ENCODE assay signal across 8 cellular contexts in the genomic region with DNA sequence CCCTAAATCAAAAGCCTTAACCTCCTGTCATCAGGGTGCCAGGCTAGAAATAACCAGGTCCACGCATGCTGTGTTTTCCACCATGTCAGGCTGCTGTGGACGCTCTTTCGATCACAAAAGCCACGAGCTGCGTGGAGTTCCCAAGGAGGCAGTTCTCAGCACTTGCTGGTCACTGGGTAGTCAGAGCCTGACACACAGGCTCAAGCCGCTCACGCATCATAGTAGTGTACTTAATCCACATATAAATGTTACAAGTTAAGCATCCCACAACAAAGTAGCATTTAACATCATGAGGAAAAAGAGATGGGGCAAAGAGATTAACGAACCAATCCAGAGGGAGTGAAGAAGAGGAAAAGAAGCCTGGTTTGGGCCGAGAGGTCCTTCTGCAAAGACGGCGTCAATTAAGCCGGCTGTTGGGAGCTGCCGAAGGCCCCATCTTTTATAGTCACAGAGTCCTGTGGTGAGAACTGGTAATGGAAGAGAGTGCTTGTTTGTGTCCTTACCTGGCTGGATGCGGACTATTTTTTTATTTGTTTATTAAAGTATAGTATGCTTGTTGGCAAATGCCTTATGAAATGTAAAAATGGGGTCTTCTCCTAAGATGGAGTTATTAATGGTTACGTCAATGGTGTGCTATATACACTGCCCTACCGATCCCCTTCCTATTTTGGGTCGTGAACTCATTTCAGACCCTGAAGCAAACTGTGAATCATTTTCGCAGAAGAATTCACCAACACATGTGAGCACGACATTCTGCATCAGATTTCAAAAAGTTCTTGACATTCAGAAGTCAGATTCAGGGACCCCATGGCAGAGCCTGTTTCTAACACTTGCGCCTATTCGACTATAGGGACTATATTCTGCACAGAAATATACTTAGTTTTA. TPM values are rescaled to one million over a fixed set of nuclear protein-coding genes. Genes with fewer than 3 reads are reported as not detected.
DNase-seq lines count a peak whose midpoint lies in the region; ATAC-seq and TF ChIP-seq lines count a peak whose summit lies in the region.

No MANE protein-coding gene starts in this region.

- H3K4me1 ChIP-seq in Panc1 (ENCODE audit: control insufficient read depth, insufficient read depth, low read length) (peaks cover 12% of the 10 kb centered on the region), mesenchymal stem cell (ENCODE audit: control insufficient read depth, insufficient read depth, low read depth, low read length) (peaks cover 2% of the 10 kb centered on the region), upper lobe of left lung (peaks cover 34 to 43% (median 35%) of the 10 kb centered on the region in 4 donors)

- BruUV-seq in Panc1 (replicated peaks; lab: Mats Ljungman, UMichigan) = TSS peak; percentile 94

- H3K27me3 ChIP-seq in Panc1 (ENCODE audit: control insufficient read depth, insufficient read depth, low read length) (no peaks in the 10 kb centered on the region), mesenchymal stem cell (ENCODE audit: control insufficient read depth in 1 of 2, insufficient read depth in 1 of 2, low read length in 2 of 2) (no peaks in the 10 kb centered on the region), upper lobe of left lung (no peaks in the 10 kb centered on the region)

- peak; percentile 19 for DNase-seq in AG08395 (ENCODE audit: low spot score)
- no peak for DNase-seq in Panc1 (ENCODE audit: low read depth, low spot score)
- peak; percentile 69 for DNase-seq in mesenchymal stem cell
- peak in 1 of 2 donors; percentile 35 for DNase-seq in upper lobe of left lung

- ATAC-seq in HG02938 (IDR thresholded peaks at IDR 0.05; ENCODE audit: unreplicated experiment) (peak; percentile 15), Panc1 (peak; percentile 22; the same call in 1 of the 2 replicates), upper lobe of left lung (ENCODE audit: low FRiP score in 2 of 2) (peak; percentile 21 to 39), HG03469 (IDR thresholded peaks at IDR 0.05; ENCODE audit: unreplicated experiment) (no peak)

- peaks cover 8% of the 10 kb centered on the region for H3K79me1 ChIP-seq in mesenchymal stem cell (replicated peaks; ENCODE audit: low read length, poor library complexity, severe bottlenecking)

- H3K36me3 ChIP-seq in Panc1 (ENCODE audit: control insufficient read depth, insufficient read depth, low read length) (no peaks in the 10 kb centered on the region; the same call in 1 of the 2 replicates), mesenchymal stem cell (ENCODE audit: control insufficient read depth in 1 of 2, insufficient read depth in 2 of 2, low read depth in 1 of 2, low read length in 2 of 2) (peaks cover 5 to 20% of the 10 kb centered on the region in 2 experiments), upper lobe of left lung (no peaks in the 10 kb centered on the region)

- peak overlapping the region; percentile 77 for H3K4me3 ChIP-seq in GM08714 (ENCODE audit: low read length)
- H3K4me3 ChIP-seq in Panc1 (ENCODE audit: low read depth in 2 of 2, low read length in 2 of 2) = peak overlapping the region; percentile 69 to 76
- peak overlapping the region; percentile 72 to 89 for H3K4me3 ChIP-seq in mesenchymal stem cell (ENCODE audit: insufficient read depth in 1 of 2, low read depth in 1 of 2, low read length in 2 of 2)
- H3K4me3 ChIP-seq in upper lobe of left lung = peak overlapping the region; percentile 63 to 84 (median 78)

- peak overlapping the region in 1 of 2 experiments; percentile 9 for H3K14ac ChIP-seq in mesenchymal stem cell (ENCODE audit: low read length in 2 of 2)

- H3K9me3 ChIP-seq in Panc1 (ENCODE audit: control insufficient read depth, insufficient read depth, low read depth, low read length) (no peaks in the 10 kb centered on the region), mesenchymal stem cell (ENCODE audit: control insufficient read depth, low read length) (no peaks in the 10 kb centered on the region), upper lobe of left lung (no peaks in the 10 kb centered on the region)

- no peak overlapping the region for H2BK120ac ChIP-seq in mesenchymal stem cell (ENCODE audit: low read depth, low read length)

- H3K27ac ChIP-seq in Panc1 (ENCODE audit: low read length) (peak overlapping the region; percentile 93), cingulate gyrus (ENCODE audit: low read depth, low read length) (peak overlapping the region; percentile 88), mesenchymal stem cell (ENCODE audit: low read length, poor library complexity, severe bottlenecking) (peak overlapping the region; percentile 84), upper lobe of left lung (peak overlapping the region; percentile 92 to 99 (median 98))

- intact Hi-C loops in Panc1 (cut with micrococcal nuclease; ENCODE audit: unreplicated experiment) = no loop called here

- no peak overlapping the region for H2BK12ac ChIP-seq in mesenchymal stem cell (ENCODE audit: low read length in 2 of 2)

- peak overlapping the region; percentile 3 for H2AK5ac ChIP-seq in mesenchymal stem cell (ENCODE audit: low read length, severe bottlenecking)

- H2AFZ ChIP-seq in mesenchymal stem cell (ENCODE audit: low read depth, low read length) = peak overlapping the region; percentile 79

- H3K4ac ChIP-seq in mesenchymal stem cell (ENCODE audit: low read depth in 1 of 2, low read length in 2 of 2) = peak overlapping the region; percentile 22 to 84

- H3K23ac ChIP-seq in mesenchymal stem cell (ENCODE audit: low read length in 2 of 2) = no peak overlapping the region

- peak overlapping the region; percentile 89 for H3K9ac ChIP-seq in mesenchymal stem cell (ENCODE audit: low read length)

- CTCF ChIA-PET in Panc1 (lab: Charles Lee) = interaction anchor here (0.6 to 0.7 kb wide), 4 partner anchors 24 to 99 kb away, joined by 5 to 8 read pairs (median 6); no protein-coding TSS in a partner anchor

- H2BK15ac ChIP-seq in mesenchymal stem cell (ENCODE audit: low read depth, poor library complexity, severe bottlenecking) = no peak overlapping the region

- no peak for TF ChIP-seq CTCF in Panc1 (IDR thresholded peaks at IDR 0.05)
- TF ChIP-seq CTCF in upper lobe of left lung (IDR thresholded peaks at IDR 0.05) = no peak

- H2BK5ac ChIP-seq in mesenchymal stem cell (ENCODE audit: low read depth, low read length, poor library complexity, severe bottlenecking) = peak overlapping the region; percentile 83

- TF ChIP-seq EP300 in upper lobe of left lung (IDR thresholded peaks at IDR 0.05) = no peak

- H4K91ac ChIP-seq in mesenchymal stem cell (ENCODE audit: low read length) = peak overlapping the region; percentile 53

- WGBS in mesenchymal stem cell = 48% methylated on average over 17 of the region's 21 CpGs
- WGBS in upper lobe of left lung, 2 donors = 32 to 34% methylated on average over 21 of the region's 21 CpGs

- H4K8ac ChIP-seq in mesenchymal stem cell (ENCODE audit: low read length) = peak overlapping the region; percentile 45

- peak overlapping the region; percentile 17 to 89 for H3K18ac ChIP-seq in mesenchymal stem cell (ENCODE audit: low read depth in 1 of 2, low read length in 2 of 2)

- POLR2A ChIA-PET in Panc1 (lab: Charles Lee) = interaction anchor here (0.6 to 0.7 kb wide), 6 partner anchors 28 to 331 kb away, joined by 4 to 10 read pairs (median 8); no protein-coding TSS in a partner anchor

- no peak for TF ChIP-seq POLR2A in upper lobe of left lung (IDR thresholded peaks at IDR 0.05)

- in situ Hi-C loops in Panc1 (cut with HindIII; ENCODE audit: low pct_unique_long_range_greater_than_20kb, low sequenced_read_pairs) = no loop called here

- peak overlapping the region; percentile 84 for H3K4me2 ChIP-seq in mesenchymal stem cell (ENCODE audit: low read length, poor library complexity, severe bottlenecking)

RNA-seq across cellular contexts. Expression of gene PRIMPOL, which starts 0.7 kb away (rescaled TPM):
- total RNA-seq in Panc1 (2021; ENCODE audit: unreplicated experiment) (11.7 TPM), upper lobe of left lung (10 to 100 TPM in 5 of 6 donors, 1 to 10 TPM in 1; 7.0 to 21.0 (median 13.3) TPM)
- 6.6 TPM for polyA plus RNA-seq in Panc1 (2012; ENCODE audit: insufficient read length)
- 3.9 TPM for polyA plus RNA-seq in mesenchymal stem cell (2013, experiment 1 of 2)
- polyA plus RNA-seq in mesenchymal stem cell (2013, experiment 2 of 2) = 4.3 TPM

RNA-seq across cellular contexts. Expression of gene CASP3, which starts 1.0 kb away (rescaled TPM):
- 24.3 TPM for total RNA-seq in Panc1 (2021; ENCODE audit: unreplicated experiment)
- polyA plus RNA-seq in Panc1 (2012; ENCODE audit: insufficient read length) = 10.4 TPM
- polyA plus RNA-seq in mesenchymal stem cell (2013, experiment 1 of 2) = 17.8 TPM
- polyA plus RNA-seq in mesenchymal stem cell (2013, experiment 2 of 2) = 19.5 TPM
- 10 to 100 TPM in 4 of 6 donors, 1 to 10 TPM in 2; 7.0 to 25.5 (median 15.0) TPM for total RNA-seq in upper lobe of left lung
